Comparison of ENCODE assay signal across 2 cellular contexts in genomic region chr11:124302756-124303155, GRCh38.
TF ChIP-seq lines count a peak whose summit lies in the region.

No MANE protein-coding gene starts in this region.

TF ChIP-seq in IMR-90, 13 proteins besides CTCF, POLR2A, EP300 and RAD21:
- no peak for TF ChIP-seq CHD1 (IDR thresholded peaks at IDR 0.05; ENCODE audit: low read depth, low read length)
- TF ChIP-seq, protein P1, sequence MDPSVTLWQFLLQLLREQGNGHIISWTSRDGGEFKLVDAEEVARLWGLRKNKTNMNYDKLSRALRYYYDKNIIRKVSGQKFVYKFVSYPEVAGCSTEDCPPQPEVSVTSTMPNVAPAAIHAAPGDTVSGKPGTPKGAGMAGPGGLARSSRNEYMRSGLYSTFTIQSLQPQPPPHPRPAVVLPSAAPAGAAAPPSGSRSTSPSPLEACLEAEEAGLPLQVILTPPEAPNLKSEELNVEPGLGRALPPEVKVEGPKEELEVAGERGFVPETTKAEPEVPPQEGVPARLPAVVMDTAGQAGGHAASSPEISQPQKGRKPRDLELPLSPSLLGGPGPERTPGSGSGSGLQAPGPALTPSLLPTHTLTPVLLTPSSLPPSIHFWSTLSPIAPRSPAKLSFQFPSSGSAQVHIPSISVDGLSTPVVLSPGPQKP (IDR thresholded peaks at IDR 0.05; ENCODE audit: borderline replicate concordance, low read depth, low read length) = no peak
- no peak for TF ChIP-seq BHLHE40 (IDR thresholded peaks at IDR 0.05; ENCODE audit: low read depth, low read length)
- TF ChIP-seq MAZ (IDR thresholded peaks at IDR 0.05; ENCODE audit: borderline replicate concordance, low read depth, low read length) = no peak
- TF ChIP-seq MXI1 (IDR thresholded peaks at IDR 0.05; ENCODE audit: borderline replicate concordance, low read depth, low read length) = no peak
- no peak for TF ChIP-seq RFX5 (IDR thresholded peaks at IDR 0.05; ENCODE audit: low read depth, low read length)
- TF ChIP-seq CEBPB (IDR thresholded peaks at IDR 0.05; ENCODE audit: low read depth, low read length) = no peak
- no peak for TF ChIP-seq NFE2L2 (IDR thresholded peaks at IDR 0.05; ENCODE audit: low read depth, low read length)
- TF ChIP-seq FOS (IDR thresholded peaks at IDR 0.05; ENCODE audit: low read depth, low read length) = no peak
- no peak for TF ChIP-seq SMC3 (IDR thresholded peaks at IDR 0.05; ENCODE audit: low read depth, low read length)
- TF ChIP-seq MAFK (IDR thresholded peaks at IDR 0.05; ENCODE audit: low read depth, low read length) = no peak
- TF ChIP-seq RCOR1 (IDR thresholded peaks at IDR 0.05; ENCODE audit: insufficient replicate concordance, low read length) = no peak
- TF ChIP-seq, protein P2, sequence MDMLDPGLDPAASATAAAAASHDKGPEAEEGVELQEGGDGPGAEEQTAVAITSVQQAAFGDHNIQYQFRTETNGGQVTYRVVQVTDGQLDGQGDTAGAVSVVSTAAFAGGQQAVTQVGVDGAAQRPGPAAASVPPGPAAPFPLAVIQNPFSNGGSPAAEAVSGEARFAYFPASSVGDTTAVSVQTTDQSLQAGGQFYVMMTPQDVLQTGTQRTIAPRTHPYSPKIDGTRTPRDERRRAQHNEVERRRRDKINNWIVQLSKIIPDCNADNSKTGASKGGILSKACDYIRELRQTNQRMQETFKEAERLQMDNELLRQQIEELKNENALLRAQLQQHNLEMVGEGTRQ (IDR thresholded peaks at IDR 0.05; ENCODE audit: low read depth, low read length) = no peak
TF ChIP-seq in IMR-90: peak in this region for 0.

TF ChIP-seq in H1, 55 proteins besides CTCF, POLR2A, EP300 and RAD21:
- 0 out of 2 replicates have a peak, but pooled peaks have one; percentile 16 for TF ChIP-seq TEAD4 (IDR thresholded peaks at IDR 0.05; ENCODE audit: low read depth, low read length)
- no peak for TF ChIP-seq RFX5 (IDR thresholded peaks at IDR 0.05; ENCODE audit: borderline replicate concordance, low read depth, low read length)
